ENCODE assay signal across 8 cellular contexts in genomic region chr10:86521620-86522384, GRCh38. TPM values are rescaled to one million over a fixed set of nuclear protein-coding genes. Genes with fewer than 3 reads are reported as not detected.
A peak's percentile ranks its signal among the peaks of the same experiment; 100 is the strongest.
DNase-seq lines count a peak whose midpoint lies in the region; ATAC-seq and TF ChIP-seq lines count a peak whose summit lies in the region.

A gene with protein sequence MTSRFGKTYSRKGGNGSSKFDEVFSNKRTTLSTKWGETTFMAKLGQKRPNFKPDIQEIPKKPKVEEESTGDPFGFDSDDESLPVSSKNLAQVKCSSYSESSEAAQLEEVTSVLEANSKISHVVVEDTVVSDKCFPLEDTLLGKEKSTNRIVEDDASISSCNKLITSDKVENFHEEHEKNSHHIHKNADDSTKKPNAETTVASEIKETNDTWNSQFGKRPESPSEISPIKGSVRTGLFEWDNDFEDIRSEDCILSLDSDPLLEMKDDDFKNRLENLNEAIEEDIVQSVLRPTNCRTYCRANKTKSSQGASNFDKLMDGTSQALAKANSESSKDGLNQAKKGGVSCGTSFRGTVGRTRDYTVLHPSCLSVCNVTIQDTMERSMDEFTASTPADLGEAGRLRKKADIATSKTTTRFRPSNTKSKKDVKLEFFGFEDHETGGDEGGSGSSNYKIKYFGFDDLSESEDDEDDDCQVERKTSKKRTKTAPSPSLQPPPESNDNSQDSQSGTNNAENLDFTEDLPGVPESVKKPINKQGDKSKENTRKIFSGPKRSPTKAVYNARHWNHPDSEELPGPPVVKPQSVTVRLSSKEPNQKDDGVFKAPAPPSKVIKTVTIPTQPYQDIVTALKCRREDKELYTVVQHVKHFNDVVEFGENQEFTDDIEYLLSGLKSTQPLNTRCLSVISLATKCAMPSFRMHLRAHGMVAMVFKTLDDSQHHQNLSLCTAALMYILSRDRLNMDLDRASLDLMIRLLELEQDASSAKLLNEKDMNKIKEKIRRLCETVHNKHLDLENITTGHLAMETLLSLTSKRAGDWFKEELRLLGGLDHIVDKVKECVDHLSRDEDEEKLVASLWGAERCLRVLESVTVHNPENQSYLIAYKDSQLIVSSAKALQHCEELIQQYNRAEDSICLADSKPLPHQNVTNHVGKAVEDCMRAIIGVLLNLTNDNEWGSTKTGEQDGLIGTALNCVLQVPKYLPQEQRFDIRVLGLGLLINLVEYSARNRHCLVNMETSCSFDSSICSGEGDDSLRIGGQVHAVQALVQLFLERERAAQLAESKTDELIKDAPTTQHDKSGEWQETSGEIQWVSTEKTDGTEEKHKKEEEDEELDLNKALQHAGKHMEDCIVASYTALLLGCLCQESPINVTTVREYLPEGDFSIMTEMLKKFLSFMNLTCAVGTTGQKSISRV (N-terminal part only) (minus strand): TSS chr10:86521792. CDS start chr10:86518069, 3,723 bp downstream.

- H3K27ac ChIP-seq in caudate nucleus (ENCODE audit: low read depth, low read length) = peak within 1 kb of the TSS; percentile 80

- peaks cover 4 to 9% (median 6%) of the 10 kb centered on the region in 3 donors for H3K27me3 Mint-ChIP-seq in immature natural killer cell (ENCODE audit: low read depth in 3 of 3)

- peak within 1 kb of the TSS; percentile 87 to 97 (median 94) for H3K27ac Mint-ChIP-seq in immature natural killer cell

- H3K4me3 ChIP-seq in AG09309 (ENCODE audit: control insufficient read depth, low read depth, low read length) = peak within 1 kb of the TSS; percentile 86

- peak; percentile 59 for DNase-seq in AG09309 (ENCODE audit: low read depth)
- peak; percentile 92 for DNase-seq in NCI-H226
- DNase-seq in activated CD4-positive, CD25-positive, alpha-beta regulatory T cell (lab: John Stamatoyannopoulos, UW) = peak; percentile 83 to 93 (median 90)
- DNase-seq in caudate nucleus (lab: John Stamatoyannopoulos, UW) = peak; percentile 45 to 97 (median 92)
- DNase-seq in immature natural killer cell = peak; percentile 94 to 95 (median 95)
- peak; percentile 87 for DNase-seq in smooth muscle cell of the brain vasculature (ENCODE audit: low read depth, low spot score)

- H3K36me3 Mint-ChIP-seq in immature natural killer cell = peaks cover 0 to 8% (median 5%) of the 10 kb centered on the region in 3 donors

- no peak for TF ChIP-seq CTCF in AG09309 (IDR thresholded peaks at IDR 0.05; ENCODE audit: control insufficient read depth, insufficient read depth, low read depth, low read length, missing control alignments)

- H3K9me3 Mint-ChIP-seq in immature natural killer cell = no peaks in the 10 kb centered on the region

- H3K4me1 Mint-ChIP-seq in immature natural killer cell = peaks cover 44 to 58% of the 10 kb centered on the region in 2 donors

- peak; percentile 96 for ATAC-seq in GM19023 (IDR thresholded peaks at IDR 0.05; ENCODE audit: unreplicated experiment)
- peak; percentile 94 for ATAC-seq in HG03196 (IDR thresholded peaks at IDR 0.05; ENCODE audit: unreplicated experiment)

- peak within 1 kb of the TSS; percentile 92 to 97 (median 95) for H3K4me3 Mint-ChIP-seq in immature natural killer cell

RNA-seq across cellular contexts. Expression of the gene that starts here (rescaled TPM):
- polyA plus RNA-seq in immature natural killer cell = 10 to 100 TPM; 19.7 to 40.4 (median 21.1) TPM

Comparison
In these comparisons a context has a peak if more than half of its experiments do, and no peak if none do; other contexts are left out.
1. Peak in every context shown above with its lines: DNase-seq, ATAC-seq, H3K4me3 ChIP-seq and H3K27ac ChIP-seq.